Comparison of ENCODE assay signal across 21 cellular contexts in the genomic region with DNA sequence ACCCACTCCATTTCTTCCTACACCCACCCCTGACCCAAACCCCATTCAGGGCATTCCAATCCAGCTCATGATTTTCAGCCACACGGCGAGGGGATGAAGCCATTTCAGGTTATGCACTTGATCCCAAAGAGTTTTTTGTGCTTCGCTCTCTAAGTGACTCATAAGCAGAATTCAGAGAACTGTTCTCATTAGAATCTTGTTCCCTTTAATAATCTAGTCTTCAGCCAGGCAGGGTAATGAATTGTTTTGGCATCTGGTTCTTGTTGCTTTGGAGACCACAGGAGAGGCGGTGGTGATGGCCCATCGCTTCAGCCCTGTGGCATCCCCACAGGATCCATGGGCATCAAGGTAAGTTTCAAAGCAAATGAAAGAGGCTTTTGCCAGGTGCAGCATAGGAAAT. TPM values are rescaled to one million over a fixed set of nuclear protein-coding genes. Genes with fewer than 3 reads are reported as not detected.
DNase-seq lines count a peak whose midpoint lies in the region; ATAC-seq and TF ChIP-seq lines count a peak whose summit lies in the region.
"Had no signal": no experiment of that assay in that cellular context is flagged by ENCODE, and none has a peak within 500 bp of the region (broad histone marks: within the 10 kb centered on the region; RNA-seq: fewer than 3 reads in every experiment).

No MANE protein-coding gene starts in this region.

- peaks cover 17% of the 10 kb centered on the region for H3K4me1 Mint-ChIP-seq in T-helper 2 cell treated with Interferon-gamma antibody and Interleukin-4, amounts not matched to agents 5 μg/mL and 100 μg/mL, for 36 hours (ENCODE audit: low read depth)
- H3K4me1 Mint-ChIP-seq in T-cell (peaks cover 28 to 38% (median 31%) of the 10 kb centered on the region in 3 donors), endodermal cell (no peaks in the 10 kb centered on the region)
- H3K4me1 Mint-ChIP-seq: WTC11 had no signal

- no peaks in the 10 kb centered on the region for H3K9me3 ChIP-seq in endodermal cell (ENCODE audit: control insufficient read depth, low read length)
- H3K9me3 ChIP-seq: HAP-1, Peyer's patch, upper lobe of left lung had no signal

- no peak overlapping the region for H3K9ac ChIP-seq in endodermal cell (ENCODE audit: extremely low read depth, low read length, poor library complexity, severe bottlenecking)

- H3K36me3 ChIP-seq in endodermal cell (ENCODE audit: control insufficient read depth, insufficient read depth, low read length), result no peaks in the 10 kb centered on the region
- H3K36me3 ChIP-seq: HAP-1, Peyer's patch, upper lobe of left lung had no signal

- TF ChIP-seq CTCF in endodermal cell (conservative IDR thresholded peaks at IDR 0.05), result no peak

- H3K27me3 Mint-ChIP-seq in T-helper 2 cell treated with Interferon-gamma antibody and Interleukin-4, amounts not matched to agents 5 μg/mL and 100 μg/mL, for 36 hours (ENCODE audit: low read depth), result peaks cover 4% of the 10 kb centered on the region
- peaks cover 0 to 3% of the 10 kb centered on the region in 2 donors for H3K27me3 Mint-ChIP-seq in T-cell
- peaks cover 5% of the 10 kb centered on the region for H3K27me3 Mint-ChIP-seq in endodermal cell (ENCODE audit: insufficient read depth)

- no peaks in the 10 kb centered on the region for H3K27me3 ChIP-seq in endodermal cell (ENCODE audit: control insufficient read depth, insufficient read depth, low read length, poor library complexity, severe bottlenecking)
- H3K27me3 ChIP-seq: Peyer's patch, upper lobe of left lung had no signal

- H3K27ac ChIP-seq in endodermal cell (ENCODE audit: low read depth, low read length), result no peak overlapping the region
- H3K27ac ChIP-seq: Peyer's patch, upper lobe of left lung had no signal

- no peak for ATAC-seq in T-cell (replicated peaks in 1 of 4)
- no peak for ATAC-seq in GM21825 (IDR thresholded peaks at IDR 0.05; ENCODE audit: unreplicated experiment)
- ATAC-seq: CD8-positive, alpha-beta T cell; sciatic nerve; WTC11 had no signal

- 88 to 94% methylated on average over 5 of the region's 5 CpGs for WGBS in endodermal cell (ENCODE audit: insufficient coverage in 1 of 2, insufficient read length in 1 of 2), 2 experiments

- no peak overlapping the region for H3K4me3 Mint-ChIP-seq in T-helper 2 cell treated with Interferon-gamma antibody and Interleukin-4, amounts not matched to agents 5 μg/mL and 100 μg/mL, for 36 hours
- H3K4me3 Mint-ChIP-seq in T-cell (no peak overlapping the region), endodermal cell (no peak overlapping the region)
- H3K4me3 Mint-ChIP-seq: CD8-positive, alpha-beta T cell; WTC11 had no signal

- H3K4me3 ChIP-seq in endodermal cell (ENCODE audit: low read length), result no peak overlapping the region
- H3K4me3 ChIP-seq: HAP-1, Peyer's patch, upper lobe of left lung had no signal

- DNase-seq in T-helper 2 cell treated with Interferon-gamma antibody and Interleukin-4, amounts not matched to agents 5 μg/mL and 100 μg/mL, for 36 hours (ENCODE audit: low spot score), result no peak
- DNase-seq in T-helper 2 cell (no peak), T-cell (no peak), endodermal cell (peak; percentile 25), renal cortical epithelial cell (ENCODE audit: low read depth) (peak; percentile 63), activated gamma-delta T cell treated with Interleukin-2 at 50 U/mL for 16 hours (no peak), occipital lobe (lab: John Stamatoyannopoulos, UW) (no peak)
- DNase-seq: 8988T; CD8-positive, alpha-beta T cell; MV-4-11; NCI-H526 treated with DMSO at 0.1 percent for 48 hours; Peyer's patch; stimulated activated CD4-positive, alpha-beta T cell treated with anti-CD3 and anti-CD28 coated beads, Interleukin-2, amount 100 ng/mL, for 48 hours; upper lobe of left lung had no signal

- CTCF ChIA-PET in T-cell (lab: Charles Lee), result no interaction called here

- H3K4me1 ChIP-seq in endodermal cell (ENCODE audit: control insufficient read depth, insufficient read depth, low read length), result no peaks in the 10 kb centered on the region
- H3K4me1 ChIP-seq: HAP-1, Peyer's patch had no signal

- peak overlapping the region; percentile 1 for H3K27ac Mint-ChIP-seq in T-helper 2 cell treated with Interferon-gamma antibody and Interleukin-4, amounts not matched to agents 5 μg/mL and 100 μg/mL, for 36 hours
- H3K27ac Mint-ChIP-seq in T-cell, result peak overlapping the region; percentile 45 to 61
- no peak overlapping the region for H3K27ac Mint-ChIP-seq in endodermal cell
- H3K27ac Mint-ChIP-seq: CD8-positive, alpha-beta T cell; WTC11 had no signal

- H3K36me3 Mint-ChIP-seq in T-helper 2 cell treated with Interferon-gamma antibody and Interleukin-4, amounts not matched to agents 5 μg/mL and 100 μg/mL, for 36 hours (ENCODE audit: low read depth), result no peaks in the 10 kb centered on the region
- no peaks in the 10 kb centered on the region for H3K36me3 Mint-ChIP-seq in T-cell
- H3K36me3 Mint-ChIP-seq in endodermal cell (ENCODE audit: low read depth), result no peaks in the 10 kb centered on the region
- H3K36me3 Mint-ChIP-seq: CD8-positive, alpha-beta T cell; WTC11 had no signal

- POLR2A ChIA-PET in T-cell (lab: Charles Lee), result no interaction called here

- H3K9me3 Mint-ChIP-seq in T-helper 2 cell treated with Interferon-gamma antibody and Interleukin-4, amounts not matched to agents 5 μg/mL and 100 μg/mL, for 36 hours, result no peaks in the 10 kb centered on the region
- no peaks in the 10 kb centered on the region for H3K9me3 Mint-ChIP-seq in T-cell
- no peaks in the 10 kb centered on the region for H3K9me3 Mint-ChIP-seq in endodermal cell
- H3K9me3 Mint-ChIP-seq: CD8-positive, alpha-beta T cell; WTC11 had no signal

RNA-seq across cellular contexts. Expression of a gene that starts 4.8 kb away (rescaled TPM):
- total RNA-seq in T-cell (not detected), endodermal cell (not detected), renal cortical epithelial cell (not detected in 2 replicates), occipital lobe (0.47 TPM)
- not detected for polyA plus RNA-seq in endodermal cell (2013, experiment 1 of 2)
- not detected for polyA plus RNA-seq in endodermal cell (2013, experiment 2 of 2)
- total RNA-seq: CD8-positive, alpha-beta T cell; cerebellum; glomerular endothelial cell; Peyer's patch; sciatic nerve; upper lobe of left lung; WTC11 had no signal
- polyA plus RNA-seq: adipose tissue had no signal

RNA-seq across cellular contexts. Expression of a gene that starts 20.1 kb away (rescaled TPM):
- total RNA-seq in T-cell (not detected), endodermal cell (not detected), renal cortical epithelial cell (0.05 and 26.4 TPM in 2 replicates), occipital lobe (0.31 TPM)
- not detected for polyA plus RNA-seq in endodermal cell (2013, experiment 1 of 2)
- not detected for polyA plus RNA-seq in endodermal cell (2013, experiment 2 of 2)
- total RNA-seq: CD8-positive, alpha-beta T cell; cerebellum; Peyer's patch; sciatic nerve; upper lobe of left lung; WTC11 had no signal

RNA-seq across cellular contexts. Expression of a gene that starts 22.2 kb away (rescaled TPM):
- total RNA-seq in T-cell (not detected), endodermal cell (not detected), renal cortical epithelial cell (not detected in 2 replicates), occipital lobe (not detected)
- polyA plus RNA-seq in endodermal cell (2013, experiment 1 of 2), result not detected
- not detected for polyA plus RNA-seq in endodermal cell (2013, experiment 2 of 2)
- total RNA-seq: CD8-positive, alpha-beta T cell; cerebellum; glomerular endothelial cell; Peyer's patch; sciatic nerve; upper lobe of left lung; WTC11 had no signal
- polyA plus RNA-seq: adipose tissue had no signal

RNA-seq across cellular contexts. Expression of a gene that starts 32.5 kb away (rescaled TPM):
- total RNA-seq in T-cell (not detected), endodermal cell (not detected), renal cortical epithelial cell (not detected in 2 replicates), occipital lobe (not detected)
- polyA plus RNA-seq in endodermal cell (2013, experiment 1 of 2), result not detected
- polyA plus RNA-seq in endodermal cell (2013, experiment 2 of 2), result not detected
- total RNA-seq: CD8-positive, alpha-beta T cell; cerebellum; glomerular endothelial cell; Peyer's patch; sciatic nerve; upper lobe of left lung; WTC11 had no signal
- polyA plus RNA-seq: adipose tissue had no signal

RNA-seq across cellular contexts. Expression of a gene that starts 38.6 kb away (rescaled TPM):
- total RNA-seq in T-cell (not detected), endodermal cell (not detected), renal cortical epithelial cell (not detected in 2 replicates), occipital lobe (not detected)
- not detected for polyA plus RNA-seq in endodermal cell (2013, experiment 1 of 2)
- polyA plus RNA-seq in endodermal cell (2013, experiment 2 of 2), result not detected
- total RNA-seq: CD8-positive, alpha-beta T cell; cerebellum; glomerular endothelial cell; Peyer's patch; sciatic nerve; upper lobe of left lung; WTC11 had no signal
- polyA plus RNA-seq: adipose tissue had no signal

Comparison
In these comparisons a context has a peak if more than half of its experiments do, and no peak if none do; other contexts are left out.
1. DNase-seq: peak in endodermal cell (single experiment) and renal cortical epithelial cell (single experiment); none in T-helper 2 cell treated with Interferon-gamma antibody and Interleukin-4, amounts not matched to agents 5 μg/mL and 100 μg/mL, for 36 hours (single experiment), T-helper 2 cell (0 of 5), T-cell (0 of 34), activated gamma-delta T cell treated with Interleukin-2 at 50 U/mL for 16 hours (single experiment) and occipital lobe (single experiment).